8 cellular contexts compared by ENCODE assay signal in genomic region chr3:183824761-183825379, GRCh38. TPM values are rescaled to one million over a fixed set of nuclear protein-coding genes. Genes with fewer than 3 reads are reported as not detected.
DNase-seq lines count a peak whose midpoint lies in the region; ATAC-seq and TF ChIP-seq lines count a peak whose summit lies in the region.

No MANE protein-coding gene starts in this region.

- H3K36me3 ChIP-seq in Karpas-422 (ENCODE audit: insufficient read depth, low read length) = no peaks in the 10 kb centered on the region; the same call in 1 of the 2 replicates

- DNase-seq in AG10803 (ENCODE audit: low read depth) (no peak), Karpas-422 (peak; percentile 66), right cardiac atrium (peak in 1 of 3 donors; percentile 56), retinal pigment epithelial cell (ENCODE audit: low read depth) (no peak), NCI-H2196 (lab: John Stamatoyannopoulos, UW; ENCODE audit: unreplicated experiment) (no peak), cerebellar nuclear complex (lab: John Stamatoyannopoulos, UW) (no peak)
- peak; percentile 28 for DNase-seq in activated naive CD8-positive, alpha-beta T cell treated with anti-CD3 and anti-CD28 coated beads, Interleukin-2, amount 50 U/mL, for 24 hours

- 2% methylated on average over 74 of the region's 74 CpGs for WGBS in right cardiac atrium

- H3K4me1 Mint-ChIP-seq in activated naive CD8-positive, alpha-beta T cell treated with anti-CD3 and anti-CD28 coated beads, Interleukin-2, amount 50 U/mL, for 24 hours = peaks cover 17% of the 10 kb centered on the region

- H3K9me3 ChIP-seq in Karpas-422 (ENCODE audit: low read length) (no peaks in the 10 kb centered on the region), right cardiac atrium (ENCODE audit: control insufficient read depth, low read length) (no peaks in the 10 kb centered on the region)

- ATAC-seq in GM19023 (IDR thresholded peaks at IDR 0.05; ENCODE audit: unreplicated experiment) (peak; percentile 26), right cardiac atrium (peak; percentile 44 to 47)
- ATAC-seq in activated naive CD8-positive, alpha-beta T cell treated with anti-CD3 and anti-CD28 coated beads, Interleukin-2, amount 50 U/mL, for 24 hours = peak; percentile 17

- peak; percentile 3; the same call in 1 of the 2 replicates for TF ChIP-seq CTCF in AG10803 (conservative IDR thresholded peaks at IDR 0.05; ENCODE audit: low read length)
- no peak for TF ChIP-seq CTCF in retinal pigment epithelial cell (conservative IDR thresholded peaks at IDR 0.05; ENCODE audit: low read depth, low read length)

- peaks cover 20% of the 10 kb centered on the region for H3K79me2 ChIP-seq in Karpas-422 (ENCODE audit: low read length)

- H3K4me3 ChIP-seq in AG10803 (ENCODE audit: low read length) (peak overlapping the region; percentile 67), Karpas-422 (ENCODE audit: low read length) (peak overlapping the region; percentile 86), right cardiac atrium (ENCODE audit: low read length) (peak overlapping the region; percentile 74), retinal pigment epithelial cell (ENCODE audit: low read length) (peak overlapping the region; percentile 63)

- H3K4me1 ChIP-seq in Karpas-422 (ENCODE audit: low read length) = peaks cover 12% of the 10 kb centered on the region
- peaks cover 2% of the 10 kb centered on the region for H3K4me1 ChIP-seq in right cardiac atrium (ENCODE audit: control insufficient read depth, insufficient read depth, low read length)

- peaks cover 2% of the 10 kb centered on the region for H3K36me3 Mint-ChIP-seq in activated naive CD8-positive, alpha-beta T cell treated with anti-CD3 and anti-CD28 coated beads, Interleukin-2, amount 50 U/mL, for 24 hours (ENCODE audit: low read depth)

- H3K27me3 ChIP-seq in Karpas-422 (ENCODE audit: low read length) (no peaks in the 10 kb centered on the region), right cardiac atrium (ENCODE audit: control insufficient read depth, insufficient read depth) (no peaks in the 10 kb centered on the region)

- H3K27ac ChIP-seq in Karpas-422 (ENCODE audit: low read length) = peak overlapping the region; percentile 43
- no peak overlapping the region for H3K27ac ChIP-seq in right cardiac atrium (ENCODE audit: low read length)

- peak overlapping the region; percentile 91 for H3K4me2 ChIP-seq in Karpas-422 (ENCODE audit: low read depth, low read length, poor library complexity, severe bottlenecking)

- H3K27ac Mint-ChIP-seq in activated naive CD8-positive, alpha-beta T cell treated with anti-CD3 and anti-CD28 coated beads, Interleukin-2, amount 50 U/mL, for 24 hours = peak overlapping the region; percentile 52

- peak overlapping the region; percentile 82 for H2AFZ ChIP-seq in Karpas-422 (ENCODE audit: low read length)

- no peaks in the 10 kb centered on the region for H3K9me3 Mint-ChIP-seq in activated naive CD8-positive, alpha-beta T cell treated with anti-CD3 and anti-CD28 coated beads, Interleukin-2, amount 50 U/mL, for 24 hours

- H3K9ac ChIP-seq in Karpas-422 (ENCODE audit: low read length) = peak overlapping the region; percentile 78

- no peaks in the 10 kb centered on the region for H3K27me3 Mint-ChIP-seq in activated naive CD8-positive, alpha-beta T cell treated with anti-CD3 and anti-CD28 coated beads, Interleukin-2, amount 50 U/mL, for 24 hours

- H3K4me3 Mint-ChIP-seq in activated naive CD8-positive, alpha-beta T cell treated with anti-CD3 and anti-CD28 coated beads, Interleukin-2, amount 50 U/mL, for 24 hours = peak overlapping the region; percentile 83

- intact Hi-C loops in right cardiac atrium (cut with DNase I) = no loop called here

- no peaks in the 10 kb centered on the region for H3K9me2 ChIP-seq in Karpas-422 (replicated peaks; ENCODE audit: insufficient read depth, low read length)

- no peaks in the 10 kb centered on the region for H4K20me1 ChIP-seq in Karpas-422 (ENCODE audit: insufficient read depth, low read depth, low read length)

RNA-seq across cellular contexts. Expression of gene MAP6D1, which starts 0.5 kb away (rescaled TPM):
- 1.2 and 10.8 TPM in 2 replicates for total RNA-seq in Karpas-422 (2014; rRNA removed; shearing (Covaris generic); ENCODE audit: low replicate concordance)
- 1 to 10 TPM; 1.0 to 2.5 (median 1.9) TPM for total RNA-seq in right cardiac atrium
- polyA plus RNA-seq in right cardiac atrium = 1.2 TPM

RNA-seq across cellular contexts. Expression of gene PARL, which starts 59.8 kb away (rescaled TPM):
- 44.9 and 48.8 TPM in 2 replicates for total RNA-seq in Karpas-422 (2014; rRNA removed; shearing (Covaris generic); ENCODE audit: low replicate concordance)
- total RNA-seq in right cardiac atrium = 10 to 100 TPM; 53.6 to 82.2 (median 62.3) TPM
- 62.0 TPM for polyA plus RNA-seq in right cardiac atrium

Comparison
In these comparisons a context has a peak if more than half of its experiments do, and no peak if none do; other contexts are left out.
1. DNase-seq: peak in Karpas-422 (single experiment) and activated naive CD8-positive, alpha-beta T cell treated with anti-CD3 and anti-CD28 coated beads, Interleukin-2, amount 50 U/mL, for 24 hours (single experiment); none in AG10803 (single experiment), retinal pigment epithelial cell (single experiment), NCI-H2196 (single experiment) and cerebellar nuclear complex (0 of 2).
2. Peak in every context shown above with its lines, with median percentiles within 50 percentile points of each other: H3K4me3 ChIP-seq and ATAC-seq.